8 cellular contexts compared by ENCODE assay signal in genomic region chr5:159106569-159107282, GRCh38.
DNase-seq lines count a peak whose midpoint lies in the region; ATAC-seq lines count a peak whose summit lies in the region.

No MANE protein-coding gene starts in this region.

- peak overlapping the region; percentile 36 for H3K4me3 ChIP-seq in skeletal muscle cell (ENCODE audit: low read depth, low read length)

- peak; percentile 90 for DNase-seq in ELF-1 (ENCODE audit: low read depth, low spot score)
- peak; percentile 10 for DNase-seq in KG1 (lab: John Stamatoyannopoulos, UW)
- DNase-seq in T follicular helper cell (ENCODE audit: low read depth), result peak; percentile 51
- peak in 47 of 58 donors; percentile 8 to 74 (median 41) for DNase-seq in anterior cingulate cortex (lab: John Stamatoyannopoulos, UW)
- peak; percentile 35 to 53 for DNase-seq in hippocampal formation (lab: John Stamatoyannopoulos, UW)
- peak; percentile 22 for DNase-seq in skeletal muscle cell (ENCODE audit: low read depth)
- DNase-seq in GF-D8 (lab: John Stamatoyannopoulos, UW), result no peak

- ATAC-seq in GM21619 (IDR thresholded peaks at IDR 0.05; ENCODE audit: unreplicated experiment), result peak; percentile 53
